Comparison of ENCODE assay signal across 20 cellular contexts in the genomic region with DNA sequence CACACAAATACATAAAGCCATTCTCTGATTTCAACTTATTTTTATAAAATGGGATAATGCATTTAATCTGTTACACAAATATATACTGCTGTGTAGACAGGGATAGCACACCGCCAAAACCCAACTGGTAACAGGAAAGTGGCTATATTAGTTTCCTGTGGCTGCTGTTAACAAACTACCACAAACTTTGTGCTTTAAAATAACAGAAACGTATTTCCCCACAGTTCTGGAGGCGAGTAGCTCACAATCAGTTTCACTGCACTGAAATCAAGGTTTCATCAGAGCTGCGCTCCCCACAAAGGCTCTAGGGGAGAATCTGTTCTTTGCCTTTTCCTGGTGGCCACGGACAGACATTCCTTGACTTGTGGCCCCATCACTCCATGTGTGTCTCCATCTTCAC.
"Had no signal": no experiment of that assay in that cellular context is flagged by ENCODE, and none has a peak within 500 bp of the region (broad histone marks: within the 10 kb centered on the region; RNA-seq: fewer than 3 reads in every experiment).

No MANE protein-coding gene starts in this region.

- H3K36me3 ChIP-seq: esophagus muscularis mucosa, gastroesophageal sphincter, heart left ventricle, ovary had no signal

- DNase-seq: activated effector memory CD4-positive, alpha-beta T cell treated with Interleukin-2 at 50 U/mL for 16 hours; activated T-cell treated with anti-CD3 and anti-CD28 coated beads, Interleukin-2, amount 50 U/mL, for 24 hours; body of pancreas; dermis blood vessel endothelial cell; effector memory CD4-positive, alpha-beta T cell; heart left ventricle; left ventricle myocardium superior; ovary; psoas muscle; stimulated activated CD4-positive, alpha-beta T cell treated with anti-CD3 and anti-CD28 coated beads, Interleukin-4, amount 100 ng/mL, for 1 hour; T-cell; testis had no signal

- ATAC-seq: activated CD4-positive, CD25-positive, alpha-beta regulatory T cell treated with anti-CD3 and anti-CD28 coated beads, Interleukin-2, amount 50 U/mL, for 24 hours; body of pancreas; gastroesophageal sphincter; heart left ventricle; left ventricle myocardium superior; psoas muscle; sciatic nerve; SK-N-SH treated with all-trans-retinoic acid at 6 μM for 48 hours had no signal

- H3K4me3 Mint-ChIP-seq: activated naive CD8-positive, alpha-beta T cell; activated T-cell treated with anti-CD3 and anti-CD28 coated beads, Interleukin-2, amount 50 U/mL, for 24 hours; type B pancreatic cell had no signal

- H3K27me3 ChIP-seq: body of pancreas, esophagus muscularis mucosa, gastroesophageal sphincter, heart left ventricle, ovary, testis had no signal

- H3K27ac Mint-ChIP-seq: activated T-cell treated with anti-CD3 and anti-CD28 coated beads, Interleukin-2, amount 50 U/mL, for 24 hours; T-cell; type B pancreatic cell had no signal

- H3K9me3 Mint-ChIP-seq: activated T-cell treated with anti-CD3 and anti-CD28 coated beads, Interleukin-2, amount 50 U/mL, for 24 hours; T-cell; type B pancreatic cell had no signal

- H3K36me3 Mint-ChIP-seq: T-cell had no signal

- H3K4me3 ChIP-seq: body of pancreas, esophagus muscularis mucosa, gastroesophageal sphincter, heart left ventricle, ovary, psoas muscle, smooth muscle cell, testis had no signal

- H3K27ac ChIP-seq: body of pancreas, esophagus muscularis mucosa, gastroesophageal sphincter, heart left ventricle, ovary, psoas muscle, testis had no signal

- H3K27me3 Mint-ChIP-seq: activated naive CD8-positive, alpha-beta T cell; activated T-cell treated with anti-CD3 and anti-CD28 coated beads, Interleukin-2, amount 50 U/mL, for 24 hours; T-cell; type B pancreatic cell had no signal

- H3K4me1 ChIP-seq: psoas muscle, testis had no signal

- H3K9me3 ChIP-seq: body of pancreas, esophagus muscularis mucosa, gastroesophageal sphincter, ovary, psoas muscle, testis had no signal
